ENCODE assay signal across 12 cellular contexts in the genomic region with DNA sequence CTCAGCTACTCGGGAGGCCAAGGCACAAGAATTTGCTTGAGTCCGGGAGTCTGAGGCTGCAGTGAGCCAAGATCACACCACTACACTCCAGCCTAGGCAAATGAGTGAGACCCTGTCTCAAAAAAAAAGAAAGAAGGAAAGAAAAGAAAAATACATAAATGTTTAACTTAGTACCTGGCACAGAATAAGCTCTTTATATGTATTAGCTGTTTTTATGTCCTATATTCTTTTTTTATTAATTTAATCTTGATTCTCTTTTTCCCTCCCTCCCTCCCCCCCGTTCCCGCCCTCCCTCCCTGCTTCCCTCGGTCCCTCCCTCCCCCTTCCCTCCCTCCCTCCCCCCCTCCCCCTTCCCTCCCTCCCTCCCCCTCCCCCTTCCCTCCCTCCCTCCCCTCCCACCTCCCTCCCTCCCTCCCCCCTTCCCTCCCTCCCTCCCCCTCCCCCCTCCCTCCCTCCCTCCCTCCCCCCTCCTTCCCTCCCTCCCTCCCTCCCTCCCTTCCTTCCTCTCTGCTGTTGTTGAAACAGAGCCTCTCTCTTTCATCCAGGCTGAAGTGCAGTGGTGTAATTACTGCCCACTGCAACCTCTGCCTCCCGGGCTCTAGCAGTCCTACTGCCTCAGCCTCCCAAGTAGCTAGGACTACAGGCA.
"Had no signal": no experiment of that assay in that cellular context is flagged by ENCODE, and none has a peak within 500 bp of the region (broad histone marks: within the 10 kb centered on the region; RNA-seq: fewer than 3 reads in every experiment).

No MANE protein-coding gene starts in this region.

- H3K9ac ChIP-seq: neural progenitor cell had no signal

- H3K27ac Mint-ChIP-seq: neural progenitor cell had no signal

- H3K27me3 Mint-ChIP-seq: central memory CD8-positive, alpha-beta T cell had no signal

- H3K4me3 ChIP-seq: body of pancreas, gastroesophageal sphincter, neural progenitor cell, pancreas, tibial artery, uterus had no signal

- H3K9me3 Mint-ChIP-seq: central memory CD8-positive, alpha-beta T cell had no signal

- DNase-seq: activated CD4-positive, alpha-beta T cell treated with anti-CD3 and anti-CD28 coated beads for 1 hour; activated CD4-positive, alpha-beta T cell treated with anti-CD3 and anti-CD28 coated beads, Interleukin-2, amount 50 U/mL, for 48 hours; amniotic stem cell; body of pancreas; pancreas; stimulated activated CD4-positive, alpha-beta T cell treated with anti-CD3 and anti-CD28 coated beads, Interleukin-15, amount 100 ng/mL, for 24 hours; stimulated activated CD4-positive, alpha-beta T cell treated with anti-CD3 and anti-CD28 coated beads, Interleukin-4, amount 100 ng/mL, for 24 hours; tibial artery; uterus had no signal

- H3K36me3 ChIP-seq: gastroesophageal sphincter, neural progenitor cell, pancreas, tibial artery, uterus had no signal

- FAIRE-seq: pancreas had no signal

- H3K27ac ChIP-seq: body of pancreas, gastroesophageal sphincter, neural progenitor cell, pancreas, tibial artery, uterus had no signal

- H3K4me3 Mint-ChIP-seq: central memory CD8-positive, alpha-beta T cell; neural progenitor cell had no signal

- ATAC-seq: body of pancreas, gastroesophageal sphincter, pancreas had no signal

- H3K9me3 ChIP-seq: body of pancreas, gastroesophageal sphincter, pancreas, tibial artery, uterus had no signal
